10 cellular contexts compared by ENCODE assay signal in the genomic region with DNA sequence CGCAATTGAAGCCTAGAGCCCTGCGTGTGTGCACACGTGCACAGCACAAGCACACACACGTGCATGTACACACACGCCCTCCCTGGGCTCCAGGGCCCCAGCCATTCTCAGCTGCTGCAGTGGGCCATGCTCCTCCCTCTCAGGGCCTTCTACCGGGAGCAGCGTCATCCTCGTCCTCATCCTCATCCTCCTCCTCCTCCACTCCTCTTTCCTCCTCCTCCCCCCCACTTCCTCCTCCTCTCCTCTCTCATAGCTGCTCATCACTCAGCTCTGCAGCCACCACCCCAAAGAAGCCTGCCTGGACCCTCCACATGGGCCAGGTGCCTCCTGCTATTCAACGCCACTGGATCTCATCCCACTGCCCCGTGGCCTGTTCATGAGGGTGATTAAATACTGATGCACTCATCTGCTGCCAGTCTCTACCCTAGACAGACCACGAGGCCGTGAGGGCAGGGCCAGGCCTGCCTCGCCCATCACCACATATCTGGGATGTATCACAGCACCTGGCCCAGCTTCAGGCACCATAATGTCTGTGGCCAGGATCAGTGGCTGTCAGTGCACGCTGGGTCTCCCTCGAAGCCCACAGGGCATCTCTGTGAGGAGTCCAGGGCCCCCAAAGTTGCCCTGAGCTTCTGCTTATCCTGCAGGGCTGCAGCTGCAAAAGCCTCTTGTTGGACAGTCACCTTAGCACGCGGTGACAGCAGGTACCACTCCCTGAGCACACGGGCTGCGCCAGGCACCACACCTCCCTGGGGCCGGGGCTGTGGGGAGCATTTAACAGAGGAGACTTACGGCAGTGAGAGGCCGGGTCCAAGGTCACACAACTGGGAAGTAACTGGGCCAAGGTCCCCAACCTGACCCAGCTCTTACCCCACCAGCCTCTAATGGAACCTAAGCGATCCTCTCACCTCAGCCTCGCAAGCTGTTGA. TPM values are rescaled to one million over a fixed set of nuclear protein-coding genes. Genes with fewer than 3 reads are reported as not detected.
DNase-seq lines count a peak whose midpoint lies in the region; ATAC-seq and TF ChIP-seq lines count a peak whose summit lies in the region.
"Had no signal": no experiment of that assay in that cellular context is flagged by ENCODE, and none has a peak within 500 bp of the region (broad histone marks: within the 10 kb centered on the region; RNA-seq: fewer than 3 reads in every experiment).

No MANE protein-coding gene starts in this region.

- H3K36me3 ChIP-seq in DOHH2 (ENCODE audit: control insufficient read depth, low read length) (peaks cover 44% of the 10 kb centered on the region), gastrocnemius medialis (no peaks in the 10 kb centered on the region)
- H3K36me3 ChIP-seq: pancreas had no signal

- peak overlapping the region; percentile 90 for H3K27ac Mint-ChIP-seq in WTC11

- peak overlapping the region; percentile 53 for H3K4me2 ChIP-seq in DOHH2 (ENCODE audit: low read length)

- H3K4me3 Mint-ChIP-seq in WTC11: no peak overlapping the region

- no peak for TF ChIP-seq POLR2A in gastrocnemius medialis (IDR thresholded peaks at IDR 0.05)

- H3K9me3 ChIP-seq in DOHH2 (ENCODE audit: control insufficient read depth, insufficient read depth, low read length) (no peaks in the 10 kb centered on the region), gastrocnemius medialis (no peaks in the 10 kb centered on the region)
- H3K9me3 ChIP-seq: pancreas had no signal

- H3F3A ChIP-seq in DOHH2 (ENCODE audit: control insufficient read depth, insufficient read depth): peaks cover 26% of the 10 kb centered on the region

- intact Hi-C loops in gastrocnemius medialis (cut with DNase I; ENCODE audit: low total_unique reads): no loop called here

- in situ Hi-C loops in gastrocnemius medialis (cut with MboI; ENCODE audit: low sequenced_read_pairs in 4 of 4): no loop called here

- CTCF ChIA-PET in WTC11 (lab: Charles Lee): interaction anchor here (0.6 to 2.8 kb wide), 3 partner anchors 10 to 83 kb away, joined by 3 to 12 read pairs (median 4); no protein-coding TSS in a partner anchor

- H3K27me3 Mint-ChIP-seq in WTC11 (ENCODE audit: low read depth): no peaks in the 10 kb centered on the region

- ATAC-seq in WTC11: no peak
- peak; percentile 46 for ATAC-seq in esophagus mucosa
- ATAC-seq in gastrocnemius medialis: peak in 1 of 2 donors; percentile 14
- no peak for ATAC-seq in HG03159 (IDR thresholded peaks at IDR 0.05; ENCODE audit: unreplicated experiment)
- ATAC-seq in SK-N-SH treated with all-trans-retinoic acid at 6 μM for 48 hours: no peak
- ATAC-seq in GM21528 (IDR thresholded peaks at IDR 0.05; ENCODE audit: low FRiP score, unreplicated experiment): no peak
- ATAC-seq: pancreas had no signal

- peaks cover 89% of the 10 kb centered on the region for H3K4me1 ChIP-seq in DOHH2 (ENCODE audit: control insufficient read depth, low read length)
- peaks cover 54 to 68% of the 10 kb centered on the region in 2 donors for H3K4me1 ChIP-seq in gastrocnemius medialis
- H3K4me1 ChIP-seq: pancreas had no signal

- H3K4me3 ChIP-seq in DOHH2 (ENCODE audit: low read length) (peak overlapping the region; percentile 31), gastrocnemius medialis (no peak overlapping the region)
- H3K4me3 ChIP-seq: pancreas had no signal

- POLR2A ChIA-PET in WTC11 (lab: Charles Lee): no interaction called here

- TF ChIP-seq CTCF in DOHH2 (IDR thresholded peaks at IDR 0.05; ENCODE audit: low read depth, low read length, poor library complexity, severe bottlenecking) (no peak), WTC11 (IDR thresholded peaks at IDR 0.05) (no peak), gastrocnemius medialis (IDR thresholded peaks at IDR 0.05 in 4 of 5, conservative IDR thresholded peaks at IDR 0.05 in 1 of 5) (no peak)

- H3K27ac ChIP-seq in DOHH2 (ENCODE audit: low read depth, low read length) (peak overlapping the region; percentile 29), gastrocnemius medialis (peak overlapping the region; percentile 94 to 100 (median 98))
- H3K27ac ChIP-seq: pancreas had no signal

- H3K27me3 ChIP-seq in DOHH2 (ENCODE audit: control insufficient read depth, low read length) (no peaks in the 10 kb centered on the region), gastrocnemius medialis (no peaks in the 10 kb centered on the region)
- H3K27me3 ChIP-seq: pancreas had no signal

- H3K79me2 ChIP-seq in DOHH2 (ENCODE audit: control insufficient read depth, low read length): peaks cover 91% of the 10 kb centered on the region

- H3K36me3 Mint-ChIP-seq in WTC11: no peaks in the 10 kb centered on the region

- no peak for DNase-seq in WTC11 (ENCODE audit: low spot score)
- DNase-seq in gastrocnemius medialis: peak in 1 of 2 donors; percentile 57
- no peak for DNase-seq in NCI-H1436 treated with DMSO at 0.1 percent for 48 hours (lab: John Stamatoyannopoulos, UW)
- DNase-seq: NCI-H187 treated with DMSO at 0.1 percent for 48 hours had no signal

- no peaks in the 10 kb centered on the region for H3K9me2 ChIP-seq in DOHH2 (replicated peaks; ENCODE audit: control insufficient read depth, low read length)

- no peaks in the 10 kb centered on the region for H4K20me1 ChIP-seq in DOHH2 (ENCODE audit: control insufficient read depth, insufficient read depth, low read depth, low read length)

- H3K4me1 Mint-ChIP-seq in WTC11: peaks cover 15% of the 10 kb centered on the region

- no peaks in the 10 kb centered on the region for H3K9me3 Mint-ChIP-seq in WTC11

TF ChIP-seq in WTC11, 78 proteins besides CTCF, POLR2A, EP300 and RAD21:
- TF ChIP-seq SOX15 (CRISPR knock-in tag; IDR thresholded peaks at IDR 0.05) (no peak), ZNF263 (CRISPR knock-in tag; IDR thresholded peaks at IDR 0.05; ENCODE audit: low read depth) (peak; percentile 66; the same call in 1 of the 2 replicates)
TF ChIP-seq in WTC11: peak in this region for 1.

TF ChIP-seq in SK-N-SH treated with all-trans-retinoic acid at 6 μM for 48 hours, 23 proteins besides CTCF, POLR2A, EP300 and RAD21:
- no peak for TF ChIP-seq ZNF70 (CRISPR knock-in tag; IDR thresholded peaks at IDR 0.05)
- TF ChIP-seq ZC3H10 (CRISPR knock-in tag; IDR thresholded peaks at IDR 0.05): no peak
- no peak for TF ChIP-seq CSDC2 (CRISPR knock-in tag; IDR thresholded peaks at IDR 0.05)
- TF ChIP-seq, protein P1, sequence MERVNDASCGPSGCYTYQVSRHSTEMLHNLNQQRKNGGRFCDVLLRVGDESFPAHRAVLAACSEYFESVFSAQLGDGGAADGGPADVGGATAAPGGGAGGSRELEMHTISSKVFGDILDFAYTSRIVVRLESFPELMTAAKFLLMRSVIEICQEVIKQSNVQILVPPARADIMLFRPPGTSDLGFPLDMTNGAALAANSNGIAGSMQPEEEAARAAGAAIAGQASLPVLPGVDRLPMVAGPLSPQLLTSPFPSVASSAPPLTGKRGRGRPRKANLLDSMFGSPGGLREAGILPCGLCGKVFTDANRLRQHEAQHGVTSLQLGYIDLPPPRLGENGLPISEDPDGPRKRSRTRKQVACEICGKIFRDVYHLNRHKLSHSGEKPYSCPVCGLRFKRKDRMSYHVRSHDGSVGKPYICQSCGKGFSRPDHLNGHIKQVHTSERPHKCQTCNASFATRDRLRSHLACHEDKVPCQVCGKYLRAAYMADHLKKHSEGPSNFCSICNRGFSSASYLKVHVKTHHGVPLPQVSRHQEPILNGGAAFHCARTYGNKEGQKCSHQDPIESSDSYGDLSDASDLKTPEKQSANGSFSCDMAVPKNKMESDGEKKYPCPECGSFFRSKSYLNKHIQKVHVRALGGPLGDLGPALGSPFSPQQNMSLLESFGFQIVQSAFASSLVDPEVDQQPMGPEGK (CRISPR knock-in tag; IDR thresholded peaks at IDR 0.05; ENCODE audit: borderline replicate concordance): no peak
- TF ChIP-seq ARNTL (CRISPR knock-in tag; IDR thresholded peaks at IDR 0.05; ENCODE audit: borderline replicate concordance, low read depth): no peak
- no peak for TF ChIP-seq ISL1 (CRISPR knock-in tag; IDR thresholded peaks at IDR 0.05)

RNA-seq across cellular contexts. Expression of a gene that starts 9.7 kb away (rescaled TPM):
- total RNA-seq in WTC11 (2021) (3.0 to 3.5 TPM (median 3.4 TPM) in 3 replicates), esophagus mucosa (0.72 TPM), gastrocnemius medialis (10 to 100 TPM in 2 of 4 donors, 1 to 10 TPM in 2; 3.6 to 16.0 (median 10.1) TPM)

RNA-seq across cellular contexts. Expression of a gene that starts 23.0 kb away (rescaled TPM):
- total RNA-seq in WTC11 (2021) (4.2 to 4.9 TPM (median 4.7 TPM) in 3 replicates), esophagus mucosa (0.28 TPM), gastrocnemius medialis (100 to 1,000 TPM; 110 to 395 (median 184) TPM)

Comparison
In these comparisons a context has a peak if more than half of its experiments do, and no peak if none do; other contexts are left out.
1. RNA of a gene that starts 23.0 kb away (total RNA-seq): 110 to 395 TPM in gastrocnemius medialis; 4.2 to 4.9 TPM in WTC11 and 0.28 TPM in esophagus mucosa (single experiment); every median in the first group is over 10 times any median in the second.